In the genomic region with DNA sequence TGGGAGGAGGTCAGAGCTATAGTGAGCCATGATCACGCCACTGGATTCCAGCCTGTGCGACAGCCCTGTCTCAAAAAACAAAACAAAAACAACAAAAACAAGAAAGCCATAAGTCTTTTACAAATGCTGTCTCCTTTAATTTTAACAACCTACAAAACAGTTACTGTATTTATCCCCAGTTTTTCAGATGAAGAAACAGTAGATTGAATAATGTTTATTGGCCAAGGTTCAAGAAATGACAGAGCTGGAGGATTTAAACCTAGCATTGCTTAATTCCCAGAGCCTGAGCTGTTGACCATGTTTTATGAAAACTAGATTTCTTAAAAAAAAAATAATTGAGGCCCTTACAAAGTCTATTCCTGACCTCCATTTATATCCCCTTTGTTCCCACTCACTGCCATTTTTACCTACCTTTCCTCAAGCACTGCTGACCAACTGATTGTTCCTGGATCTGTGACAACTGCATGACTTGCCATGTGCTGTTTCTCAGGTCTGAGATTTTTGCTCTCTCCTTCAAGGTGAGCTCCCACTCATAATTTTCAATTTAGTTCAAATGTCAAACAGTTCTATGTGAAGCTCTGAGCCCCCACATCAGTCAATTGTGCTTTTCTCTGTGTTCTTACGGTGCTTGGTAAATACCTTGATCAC, we compare ENCODE assay signal across 21 cellular contexts.
"Had no signal": no experiment of that assay in that cellular context is flagged by ENCODE, and none has a peak within 500 bp of the region (broad histone marks: within the 10 kb centered on the region; RNA-seq: fewer than 3 reads in every experiment).

No MANE protein-coding gene starts in this region.

- ATAC-seq: esophagus mucosa, left ventricle myocardium superior, natural killer cell, sciatic nerve had no signal

- DNase-seq: effector memory CD4-positive, alpha-beta T cell; foreskin fibroblast; immature natural killer cell; kidney; left cardiac atrium; left ventricle myocardium superior; mesendoderm; natural killer cell; nucleus accumbens; retina; stimulated activated CD4-positive, alpha-beta T cell treated with anti-CD3 and anti-CD28 coated beads, Interleukin-2, amount 100 ng/mL, for 24 hours; stimulated activated naive CD4-positive, alpha-beta T cell treated with Interleukin-2 at 50 U/mL for 16 hours; thyroid gland had no signal

- H3K79me2 ChIP-seq: parathyroid adenoma had no signal

- H3K4me1 Mint-ChIP-seq: immature natural killer cell, natural killer cell, neural progenitor cell had no signal

- H3K36me3 Mint-ChIP-seq: immature natural killer cell, natural killer cell, neural progenitor cell, type B pancreatic cell had no signal

- H2AFZ ChIP-seq: neural progenitor cell, parathyroid adenoma had no signal

- H3K27ac ChIP-seq: neural progenitor cell, parathyroid adenoma, prostate gland, skin epidermis, thyroid gland had no signal

- H3K4me3 Mint-ChIP-seq: immature natural killer cell, natural killer cell, neural progenitor cell, type B pancreatic cell had no signal

- H3K27me3 Mint-ChIP-seq: type B pancreatic cell had no signal

- H3K9ac ChIP-seq: neural progenitor cell, parathyroid adenoma had no signal

- H3K4me1 ChIP-seq: neural progenitor cell, parathyroid adenoma, prostate gland, thyroid gland had no signal

- H3K27me3 ChIP-seq: neural progenitor cell, thyroid gland had no signal

- H3K9me3 ChIP-seq: prostate gland, thyroid gland had no signal

- H3K9me3 Mint-ChIP-seq: immature natural killer cell, natural killer cell, type B pancreatic cell had no signal

- H3K36me3 ChIP-seq: neural progenitor cell, prostate gland, thyroid gland had no signal

- H3K27ac Mint-ChIP-seq: immature natural killer cell, natural killer cell, neural progenitor cell, type B pancreatic cell had no signal

- H3K4me3 ChIP-seq: lung, neural progenitor cell, prostate gland, skin epidermis, thyroid gland had no signal

- H3K4me2 ChIP-seq: neural progenitor cell had no signal
